ENCODE assay signal across 8 cellular contexts in genomic region chr3:100316656-100317069, GRCh38. TPM values are rescaled to one million over a fixed set of nuclear protein-coding genes. Genes with fewer than 3 reads are reported as not detected.
DNase-seq lines count a peak whose midpoint lies in the region; ATAC-seq, FAIRE-seq and TF ChIP-seq lines count a peak whose summit lies in the region.

No MANE protein-coding gene starts in this region.

- TF ChIP-seq POLR2A in Peyer's patch (IDR thresholded peaks at IDR 0.05) = no peak

- DNase-seq in Peyer's patch (no peak), brain microvascular endothelial cell (peak; percentile 64), keratinocyte (ENCODE audit: low read depth, low spot score) (peak; percentile 13)
- peak; percentile 46 for DNase-seq in stimulated activated CD4-positive, alpha-beta T cell treated with anti-CD3 and anti-CD28 coated beads, Interleukin-4, amount 100 ng/mL, for 24 hours

- dilution Hi-C loops in keratinocyte (cut with MboI; ENCODE audit: extremely low pct_ligation_motif_present, low sequenced_read_pairs) = no loop called here

- FAIRE-seq in keratinocyte (lab: Jason Lieb, UNC) = peak; percentile 13

- H3K36me3 ChIP-seq in DOHH2 (ENCODE audit: control insufficient read depth, low read length) = no peaks in the 10 kb centered on the region
- H3K36me3 ChIP-seq in Peyer's patch = peaks cover 0 to 34% (median 0%) of the 10 kb centered on the region in 3 donors
- peaks cover 6% of the 10 kb centered on the region for H3K36me3 ChIP-seq in brain microvascular endothelial cell (replicated peaks)
- H3K36me3 ChIP-seq in keratinocyte (ENCODE audit: control insufficient read depth in 2 of 2, extremely low read depth in 1 of 2, insufficient read depth in 2 of 2, low read length in 2 of 2) = no peaks in the 10 kb centered on the region

- H3F3A ChIP-seq in DOHH2 (ENCODE audit: control insufficient read depth, insufficient read depth) = 0 out of 2 replicates have a peak, but pooled peaks cover 2% of the 10 kb centered on the region

- H3K4me1 ChIP-seq in DOHH2 (ENCODE audit: control insufficient read depth, low read length) (no peaks in the 10 kb centered on the region), Peyer's patch (no peaks in the 10 kb centered on the region), keratinocyte (ENCODE audit: control insufficient read depth, extremely low read depth, insufficient read depth, low read length) (no peaks in the 10 kb centered on the region)

- no peak overlapping the region for H3K4me2 ChIP-seq in DOHH2 (ENCODE audit: low read length)
- H3K4me2 ChIP-seq in keratinocyte (ENCODE audit: control insufficient read depth, extremely low read depth, insufficient read depth, low read depth, low read length) = no peak overlapping the region

- no peaks in the 10 kb centered on the region for H3K9me1 ChIP-seq in keratinocyte (ENCODE audit: control insufficient read depth, extremely low read depth, insufficient read depth, low read length)

- H3K27me3 ChIP-seq in DOHH2 (ENCODE audit: control insufficient read depth, low read length) (no peaks in the 10 kb centered on the region), Peyer's patch (no peaks in the 10 kb centered on the region), brain microvascular endothelial cell (replicated peaks) (no peaks in the 10 kb centered on the region), keratinocyte (ENCODE audit: control insufficient read depth, extremely low read depth, insufficient read depth, low read length) (no peaks in the 10 kb centered on the region)

- H3K9me2 ChIP-seq in DOHH2 (replicated peaks; ENCODE audit: control insufficient read depth, low read length) = no peaks in the 10 kb centered on the region

- no peak overlapping the region for H3K27ac ChIP-seq in DOHH2 (ENCODE audit: low read depth, low read length)
- H3K27ac ChIP-seq in Peyer's patch = no peak overlapping the region
- no peak overlapping the region for H3K27ac ChIP-seq in brain microvascular endothelial cell
- H3K27ac ChIP-seq in keratinocyte (ENCODE audit: control insufficient read depth, insufficient read depth, low read length) = peak overlapping the region; percentile 20

- H4K20me1 ChIP-seq in DOHH2 (ENCODE audit: control insufficient read depth, insufficient read depth, low read depth, low read length) = no peaks in the 10 kb centered on the region
- H4K20me1 ChIP-seq in keratinocyte (ENCODE audit: control insufficient read depth, extremely low read depth, insufficient read depth, low read length) = no peaks in the 10 kb centered on the region

- H3K9ac ChIP-seq in keratinocyte (ENCODE audit: control insufficient read depth, extremely low read depth, insufficient read depth, low read length) = no peak overlapping the region

- ATAC-seq in GM19455 (IDR thresholded peaks at IDR 0.05; ENCODE audit: unreplicated experiment) (peak; percentile 60), HG03571 (IDR thresholded peaks at IDR 0.05; ENCODE audit: unreplicated experiment) (peak; percentile 49), GM21825 (IDR thresholded peaks at IDR 0.05; ENCODE audit: unreplicated experiment) (no peak)

- in situ Hi-C loops in brain microvascular endothelial cell (cut with HindIII; ENCODE audit: low pct_ligation_motif_present, low sequenced_read_pairs) = no loop called here

- H3K79me2 ChIP-seq in DOHH2 (ENCODE audit: control insufficient read depth, low read length) (no peaks in the 10 kb centered on the region), keratinocyte (ENCODE audit: control insufficient read depth, insufficient read depth, low read length) (no peaks in the 10 kb centered on the region)

- TF ChIP-seq CTCF in DOHH2 (IDR thresholded peaks at IDR 0.05; ENCODE audit: low read depth, low read length, poor library complexity, severe bottlenecking) (peak; percentile 64), Peyer's patch (IDR thresholded peaks at IDR 0.05) (peak in 5 of 6 experiments; percentile 63 to 73 (median 69)), brain microvascular endothelial cell (IDR thresholded peaks at IDR 0.05; ENCODE audit: low read depth, low read length, missing control alignments) (peak; percentile 67), keratinocyte (optimal IDR thresholded peaks at IDR 0.05 in 1 of 3, IDR thresholded peaks at IDR 0.05 in 1 of 3, conservative IDR thresholded peaks at IDR 0.05 in 1 of 3; ENCODE audit: extremely low read depth in 1 of 3, insufficient read depth in 2 of 3, low read length in 3 of 3) (peak in 2 of 3 experiments; percentile 44 to 64)

- H2AFZ ChIP-seq in keratinocyte (ENCODE audit: control insufficient read depth, low read length) = no peak overlapping the region

- H3K4me3 ChIP-seq in DOHH2 (ENCODE audit: low read length) (no peak overlapping the region), Peyer's patch (no peak overlapping the region), brain microvascular endothelial cell (ENCODE audit: low read depth, low read length) (no peak overlapping the region), keratinocyte (ENCODE audit: control insufficient read depth in 2 of 3, extremely low read depth in 1 of 3, insufficient read depth in 2 of 3, low read depth in 1 of 3, low read length in 3 of 3) (no peak overlapping the region)

- H3K9me3 ChIP-seq in DOHH2 (ENCODE audit: control insufficient read depth, insufficient read depth, low read length) (no peaks in the 10 kb centered on the region), Peyer's patch (no peaks in the 10 kb centered on the region), keratinocyte (ENCODE audit: control insufficient read depth, low read depth, low read length) (no peaks in the 10 kb centered on the region)

RNA-seq across cellular contexts. Expression of gene NIT2, which starts 17.9 kb away (rescaled TPM):
- total RNA-seq in Peyer's patch = 10 to 100 TPM; 14.0 to 28.3 (median 17.2) TPM
- polyA plus RNA-seq in keratinocyte = 79.1 to 118 TPM (median 98.6 TPM) in 3 replicates
- 17.4 TPM for polyA plus RNA-seq in keratinocyte (2011; ENCODE audit: low read depth)
- polyA plus RNA-seq in keratinocyte (2011; cell fraction: cytosol; rRNA removed) = 61.2 and 102 TPM in 2 replicates
- polyA plus RNA-seq in keratinocyte (2011; cell fraction: nucleus; rRNA removed) = 122 and 157 TPM in 2 replicates
- 69.1 and 69.8 TPM in 2 replicates for polyA plus RNA-seq in keratinocyte (2012; ENCODE audit: low replicate concordance)
- polyA minus RNA-seq in keratinocyte = 8.0 to 45.3 TPM (median 32.4 TPM) in 3 replicates
- 30.1 TPM for polyA minus RNA-seq in keratinocyte (2011; cell fraction: cytosol; rRNA and poly(A)+ RNA removed)
- 12.6 and 28.9 TPM in 2 replicates for polyA minus RNA-seq in keratinocyte (2011; cell fraction: nucleus; rRNA and poly(A)+ RNA removed)

RNA-seq across cellular contexts. Expression of gene TBC1D23, which starts 55.9 kb away (rescaled TPM):
- 10 to 100 TPM; 29.7 to 57.4 (median 38.4) TPM for total RNA-seq in Peyer's patch
- polyA plus RNA-seq in keratinocyte = 23.3 to 42.4 TPM (median 35.3 TPM) in 3 replicates
- polyA plus RNA-seq in keratinocyte (2011; ENCODE audit: low read depth) = 62.0 TPM
- 16.7 and 52.7 TPM in 2 replicates for polyA plus RNA-seq in keratinocyte (2011; cell fraction: cytosol; rRNA removed)
- polyA plus RNA-seq in keratinocyte (2011; cell fraction: nucleus; rRNA removed) = 30.6 and 41.6 TPM in 2 replicates
- polyA plus RNA-seq in keratinocyte (2012; ENCODE audit: low replicate concordance) = 24.3 and 35.1 TPM in 2 replicates
- 19.1 to 57.8 TPM (median 38.8 TPM) in 3 replicates for polyA minus RNA-seq in keratinocyte
- polyA minus RNA-seq in keratinocyte (2011; cell fraction: cytosol; rRNA and poly(A)+ RNA removed) = 23.4 TPM
- polyA minus RNA-seq in keratinocyte (2011; cell fraction: nucleus; rRNA and poly(A)+ RNA removed) = 21.2 and 35.3 TPM in 2 replicates

Comparison
In these comparisons a context has a peak if more than half of its experiments do, and no peak if none do; other contexts are left out.
1. DNase-seq: peak in brain microvascular endothelial cell (single experiment), keratinocyte (single experiment) and stimulated activated CD4-positive, alpha-beta T cell treated with anti-CD3 and anti-CD28 coated beads, Interleukin-4, amount 100 ng/mL, for 24 hours (single experiment); none in Peyer's patch (0 of 3).
2. Peak in every context shown above with its lines, with median percentiles within 50 percentile points of each other: CTCF ChIP-seq.